ENCODE assay signal across 29 cellular contexts in genomic region chr11:8639655-8640054, GRCh38. TPM values are rescaled to one million over a fixed set of nuclear protein-coding genes. Genes with fewer than 3 reads are reported as not detected.
"Had no signal": no experiment of that assay in that cellular context is flagged by ENCODE, and none has a peak within 500 bp of the region (broad histone marks: within the 10 kb centered on the region; RNA-seq: fewer than 3 reads in every experiment).

No MANE protein-coding gene starts in this region.

- H3K4me1 ChIP-seq: ascending aorta had no signal

- H3K9me3 ChIP-seq: ascending aorta had no signal

- H3K27ac ChIP-seq: ascending aorta, cardiac muscle cell, VCaP had no signal

- H3K27me3 ChIP-seq: ascending aorta, cardiac muscle cell had no signal

- FAIRE-seq: TTC549 had no signal

- ATAC-seq: activated CD8-positive, alpha-beta T cell treated with anti-CD3 and anti-CD28 coated beads for 36 hours; activated naive CD8-positive, alpha-beta T cell treated with anti-CD3 and anti-CD28 coated beads, Interleukin-2, amount 50 U/mL, for 24 hours; activated T-cell treated with anti-CD3 and anti-CD28 coated beads, Interleukin-2, amount 50 U/mL, for 4 hours; activated T-cell treated with anti-CD3 and anti-CD28 coated beads, Interleukin-2, amount 50 U/mL, for 72 hours had no signal

- DNase-seq: activated B cell treated with CpG ODN at 0.5 μM for 24 hours; activated CD4-positive, alpha-beta memory T cell treated with anti-CD3 and anti-CD28 coated beads for 36 hours; activated CD4-positive, alpha-beta T cell treated with anti-CD3 and anti-CD28 coated beads for 4 hours; activated CD4-positive, alpha-beta T cell treated with anti-CD3 and anti-CD28 coated beads, Interleukin-2, amount 10 ng/mL, durations not matched to agents 24 days and 14 days; activated CD4-positive, alpha-beta T cell treated with anti-CD3 and anti-CD28 coated beads, Interleukin-2, amount 50 U/mL, for 1 hour; activated CD4-positive, alpha-beta T cell treated with anti-CD3 and anti-CD28 coated beads, Interleukin-2, amount 50 U/mL, for 4 hours; activated CD4-positive, CD25-positive, alpha-beta regulatory T cell treated with anti-CD3 and anti-CD28 coated beads, Interleukin-2, amount 50 U/mL, for 72 hours; activated CD8-positive, alpha-beta memory T cell treated with anti-CD3 and anti-CD28 coated beads, Interleukin-2, amount 50 U/mL, for 4 hours; activated CD8-positive, alpha-beta T cell treated with anti-CD3 and anti-CD28 coated beads for 36 hours; activated effector memory CD4-positive, alpha-beta T cell treated with Interleukin-2 at 50 U/mL for 16 hours; activated gamma-delta T cell; activated naive CD4-positive, alpha-beta T cell treated with anti-CD3 and anti-CD28 coated beads, Interleukin-2, amount 10 ng/mL, durations not matched to agents 7 days and 5 days; activated naive CD4-positive, alpha-beta T cell treated with Interleukin-2 at 50 U/mL for 16 hours; activated naive CD8-positive, alpha-beta T cell treated with anti-CD3 and anti-CD28 coated beads, Interleukin-2, amount 10 ng/mL, durations not matched to agents 7 days and 5 days; activated naive CD8-positive, alpha-beta T cell treated with anti-CD3 and anti-CD28 coated beads, Interleukin-2, amount 50 U/mL, for 24 hours; activated T-cell treated with anti-CD3 and anti-CD28 coated beads for 4 hours; activated T-cell treated with anti-CD3 and anti-CD28 coated beads, Interleukin-2, amount 50 U/mL, for 1 hour; activated T-cell treated with anti-CD3 and anti-CD28 coated beads, Interleukin-2, amount 50 U/mL, for 4 hours; activated T-cell treated with anti-CD3 and anti-CD28 coated beads, Interleukin-2, amount 50 U/mL, for 72 hours; amygdala; anterior cingulate cortex; caudate nucleus; cerebellar nuclear complex; T-helper 2 cell; T-helper 9 cell had no signal

- H3K4me3 ChIP-seq: ascending aorta, cardiac muscle cell had no signal

RNA-seq across cellular contexts. Expression of gene STK33, which starts 45.6 kb away (rescaled TPM):
- total RNA-seq: ascending aorta had no signal
